1 cellular context compared by ENCODE assay signal in genomic region chr6:6968731-6969552, GRCh38.
TF ChIP-seq lines count a peak whose summit lies in the region.

No MANE protein-coding gene starts in this region.

TF ChIP-seq in K562, 482 proteins besides CTCF, POLR2A, EP300 and RAD21 (continued from another document and continues in another):
- TF ChIP-seq ZNF407 (IDR thresholded peaks at IDR 0.05; ENCODE audit: low read depth) (no peak), SRSF7 (optimal IDR thresholded peaks at IDR 0.05; ENCODE audit: low read depth, low read length) (no peak), ARNT (IDR thresholded peaks at IDR 0.05) (0 out of 4 replicates have a peak, but pooled peaks of 1 of the 2 experiments have one; percentile 4), ZNF239 (CRISPR knock-in tag; IDR thresholded peaks at IDR 0.05) (no peak), KDM5B (IDR thresholded peaks at IDR 0.05; ENCODE audit: insufficient replicate concordance, low read depth, low read length) (no peak), MAX (CRISPR knock-in tag; IDR thresholded peaks at IDR 0.05) (no peak), SIRT6 (IDR thresholded peaks at IDR 0.05; ENCODE audit: low read depth, low read length) (no peak), PKNOX1 (IDR thresholded peaks at IDR 0.05) (peak; percentile 87), ZNF668 (CRISPR knock-in tag; IDR thresholded peaks at IDR 0.05) (no peak), ZNF79 (CRISPR knock-in tag; IDR thresholded peaks at IDR 0.05; ENCODE audit: low read depth) (no peak), GMEB1 (CRISPR knock-in tag; IDR thresholded peaks at IDR 0.05) (no peak), SPI1 (IDR thresholded peaks at IDR 0.05; ENCODE audit: borderline replicate concordance, low read depth, low read length) (no peak), EP400 (IDR thresholded peaks at IDR 0.05) (no peak; the same call in 1 of the 2 replicates), NCOA2 (IDR thresholded peaks at IDR 0.05; ENCODE audit: partially characterized antibody in 2 of 2) (no peak), GABPB1 (CRISPR knock-in tag; IDR thresholded peaks at IDR 0.05) (no peak), MNT (conservative IDR thresholded peaks at IDR 0.05) (peak in 1 of 2 experiments; percentile 56; a peak in 1 of 4 replicates), ZEB2 (IDR thresholded peaks at IDR 0.05) (peak; percentile 80), CXXC5 (CRISPR knock-in tag; IDR thresholded peaks at IDR 0.05) (no peak), RBM17 (IDR thresholded peaks at IDR 0.05; ENCODE audit: borderline replicate concordance, low read depth, low read length) (no peak), PHF20 (IDR thresholded peaks at IDR 0.05; ENCODE audit: partially characterized antibody) (no peak), HNRNPUL1 (IDR thresholded peaks at IDR 0.05; ENCODE audit: low read length) (no peak; the same call in 1 of the 2 replicates), POLR3A (IDR thresholded peaks at IDR 0.05; ENCODE audit: borderline replicate concordance, extremely low read depth, insufficient read depth, insufficient read length) (no peak), E2F4 (CRISPR knock-in tag; IDR thresholded peaks at IDR 0.05; ENCODE audit: low read depth) (no peak), ATF7 (IDR thresholded peaks at IDR 0.05) (0 out of 2 replicates have a peak, but pooled peaks have one; percentile 46), ARID2 (IDR thresholded peaks at IDR 0.05) (no peak), FOXM1 (IDR thresholded peaks at IDR 0.05; ENCODE audit: low read depth) (peak; percentile 52; the same call in 1 of the 2 replicates), FOXM1 (CRISPR knock-in tag; IDR thresholded peaks at IDR 0.05; ENCODE audit: low read depth) (no peak), ZBTB11 (CRISPR knock-in tag; IDR thresholded peaks at IDR 0.05) (peak in 1 of 3 experiments; percentile 67; a peak in 2 of 6 replicates), ZNF395 (CRISPR knock-in tag; IDR thresholded peaks at IDR 0.05) (no peak), ZNF766 (CRISPR knock-in tag; conservative IDR thresholded peaks at IDR 0.05) (no peak), PREB (CRISPR knock-in tag; IDR thresholded peaks at IDR 0.05) (no peak), SOX6 (IDR thresholded peaks at IDR 0.05) (peak; percentile 72), ZBTB1 (CRISPR knock-in tag; IDR thresholded peaks at IDR 0.05; ENCODE audit: borderline replicate concordance, low read depth) (no peak), MTA3 (IDR thresholded peaks at IDR 0.05; ENCODE audit: borderline replicate concordance) (peak; percentile 45; the same call in 1 of the 2 replicates), GTF2B (IDR thresholded peaks at IDR 0.05; ENCODE audit: extremely low read depth, insufficient read length) (no peak), THRB (CRISPR knock-in tag; conservative IDR thresholded peaks at IDR 0.05) (no peak)
